Comparison of ENCODE assay signal across 2 cellular contexts in genomic region chr19:50312967-50313811, GRCh38.
A peak's percentile ranks its signal among the peaks of the same experiment; 100 is the strongest.
TF ChIP-seq lines count a peak whose summit lies in the region.

No MANE protein-coding gene starts in this region.

TF ChIP-seq in H1, 55 proteins besides CTCF, POLR2A, EP300 and RAD21:
- no peak for TF ChIP-seq MAFK (IDR thresholded peaks at IDR 0.05; ENCODE audit: low read depth, low read length)
- TF ChIP-seq BACH1 (IDR thresholded peaks at IDR 0.05; ENCODE audit: low read length): peak; percentile 63; the same call in 1 of the 2 replicates

TF ChIP-seq in neural cell, 6 proteins besides CTCF, POLR2A, EP300 and RAD21:
- no peak for TF ChIP-seq SMC3 (conservative IDR thresholded peaks at IDR 0.05; ENCODE audit: poor library complexity)
- TF ChIP-seq EZH2 (IDR thresholded peaks at IDR 0.05; ENCODE audit: borderline replicate concordance, insufficient read depth, low read length, poor library complexity, severe bottlenecking): no peak
- TF ChIP-seq TAF1 (IDR thresholded peaks at IDR 0.05; ENCODE audit: low read depth): no peak
- no peak for TF ChIP-seq REST (IDR thresholded peaks at IDR 0.05; ENCODE audit: borderline replicate concordance)
- TF ChIP-seq POLR2AphosphoS5 (IDR thresholded peaks at IDR 0.05): no peak
- TF ChIP-seq MXI1 (conservative IDR thresholded peaks at IDR 0.05; ENCODE audit: poor library complexity, severe bottlenecking): no peak
